In the genomic region with DNA sequence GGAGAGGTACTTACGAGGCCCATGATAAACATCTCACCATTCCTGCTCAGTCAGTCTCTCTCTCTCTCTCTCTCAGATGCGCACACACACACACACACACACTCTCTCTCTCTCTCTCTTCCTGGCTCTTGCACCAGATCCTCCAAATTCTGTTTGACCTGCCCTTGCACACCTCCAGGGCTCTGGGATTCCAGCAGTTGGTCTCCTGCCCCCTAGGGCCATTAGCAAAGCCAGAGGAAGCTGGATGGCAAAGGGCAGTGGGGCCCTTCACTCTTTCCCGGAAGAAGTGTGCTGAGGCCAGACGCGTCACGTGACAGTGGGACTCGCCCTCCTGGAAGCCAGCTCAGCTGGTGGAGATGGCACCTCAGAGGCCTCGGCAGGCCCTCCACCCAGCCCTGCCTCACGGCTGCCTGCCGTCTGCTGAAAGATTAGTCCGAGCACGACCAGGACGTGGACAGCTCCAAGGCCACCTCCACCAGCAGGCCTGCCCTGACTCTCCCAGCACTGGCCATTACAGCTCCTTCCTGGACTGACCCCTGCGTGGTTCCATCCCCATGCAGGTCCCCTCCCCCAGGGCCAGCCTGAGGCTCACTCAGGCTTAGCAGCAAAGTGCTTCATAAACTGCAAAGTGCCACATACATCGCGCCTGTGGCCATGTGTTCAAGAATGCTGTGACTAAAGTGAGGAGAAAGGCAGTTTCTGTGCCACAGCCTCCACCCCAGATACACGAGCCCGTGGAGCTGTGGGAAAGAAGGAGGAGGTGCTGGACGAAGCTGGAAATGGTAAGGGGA, we compare ENCODE assay signal across 1 cellular context.
TF ChIP-seq lines count a peak whose summit lies in the region.

No MANE protein-coding gene starts in this region.

TF ChIP-seq in HepG2, 621 proteins besides CTCF, POLR2A, EP300 and RAD21 (continued from another document and continues in another):
- TF ChIP-seq TERF1 (CRISPR knock-in tag; IDR thresholded peaks at IDR 0.05) (no peak), ZKSCAN5 (CRISPR knock-in tag; IDR thresholded peaks at IDR 0.05) (no peak), MAFF (IDR thresholded peaks at IDR 0.05; ENCODE audit: low read depth, low read length) (no peak), HHEX (CRISPR knock-in tag; IDR thresholded peaks at IDR 0.05) (peak; percentile 47; the same call in 1 of the 2 replicates), SAP130 (CRISPR knock-in tag; IDR thresholded peaks at IDR 0.05; ENCODE audit: low read depth) (peak; percentile 90), ZNF660 (CRISPR knock-in tag; IDR thresholded peaks at IDR 0.05; ENCODE audit: borderline replicate concordance, low read depth) (no peak), ZNF546 (CRISPR knock-in tag; conservative IDR thresholded peaks at IDR 0.05) (no peak; the same call in 1 of the 2 replicates), ZNF558 (CRISPR knock-in tag; IDR thresholded peaks at IDR 0.05; ENCODE audit: borderline replicate concordance) (peak; percentile 28), ZNF547 (CRISPR knock-in tag; IDR thresholded peaks at IDR 0.05) (peak; percentile 41; the same call in 1 of the 2 replicates), ZBTB14 (CRISPR knock-in tag; IDR thresholded peaks at IDR 0.05) (no peak), ZNF549 (CRISPR knock-in tag; IDR thresholded peaks at IDR 0.05) (no peak), ZNF883 (CRISPR knock-in tag; IDR thresholded peaks at IDR 0.05; ENCODE audit: not compliant biosample characterization) (peak; percentile 65), NR2F2 (IDR thresholded peaks at IDR 0.05; ENCODE audit: borderline replicate concordance, low read depth) (no peak; the same call in 1 of the 2 replicates), NR0B2 (CRISPR knock-in tag; IDR thresholded peaks at IDR 0.05) (no peak; the same call in 1 of the 2 replicates), NFRKB (IDR thresholded peaks at IDR 0.05) (no peak), CENPBD1 (CRISPR knock-in tag; IDR thresholded peaks at IDR 0.05; ENCODE audit: borderline replicate concordance, low read depth) (no peak), FIP1L1 (IDR thresholded peaks at IDR 0.05; ENCODE audit: borderline replicate concordance, insufficient read depth, low read depth, low read length) (no peak), FOSL1 (CRISPR knock-in tag; IDR thresholded peaks at IDR 0.05; ENCODE audit: borderline replicate concordance) (no peak), ZNF615 (CRISPR knock-in tag; IDR thresholded peaks at IDR 0.05; ENCODE audit: borderline replicate concordance) (no peak), FOXO1 (CRISPR knock-in tag; IDR thresholded peaks at IDR 0.05) (peak; percentile 68), ZNF782 (CRISPR knock-in tag; IDR thresholded peaks at IDR 0.05; ENCODE audit: borderline replicate concordance) (peak; percentile 63; the same call in 1 of the 2 replicates), SUZ12 (IDR thresholded peaks at IDR 0.05; ENCODE audit: low read depth, low read length) (no peak), HINFP (CRISPR knock-in tag; IDR thresholded peaks at IDR 0.05; ENCODE audit: low read depth) (no peak; the same call in 1 of the 2 replicates), DBP (CRISPR knock-in tag; IDR thresholded peaks at IDR 0.05; ENCODE audit: not compliant biosample characterization) (no peak), RFX5 (IDR thresholded peaks at IDR 0.05; ENCODE audit: low read depth, low read length) (no peak), ZNF383 (CRISPR knock-in tag; IDR thresholded peaks at IDR 0.05; ENCODE audit: borderline replicate concordance) (no peak), POLR2G (IDR thresholded peaks at IDR 0.05; ENCODE audit: low read depth, low read length) (peak; percentile 65; the same call in 1 of the 2 replicates), ZNF343 (CRISPR knock-in tag; IDR thresholded peaks at IDR 0.05) (no peak), ZNF451 (CRISPR knock-in tag; IDR thresholded peaks at IDR 0.05) (no peak; the same call in 1 of the 2 replicates), ZNF768 (CRISPR knock-in tag; IDR thresholded peaks at IDR 0.05) (no peak), ZSCAN31 (CRISPR knock-in tag; IDR thresholded peaks at IDR 0.05; ENCODE audit: low read depth) (peak; percentile 59), KLF9 (CRISPR knock-in tag; IDR thresholded peaks at IDR 0.05; ENCODE audit: low read depth) (no peak), TEAD2 (CRISPR knock-in tag; IDR thresholded peaks at IDR 0.05) (no peak), ZNF788 (CRISPR knock-in tag; IDR thresholded peaks at IDR 0.05; ENCODE audit: borderline replicate concordance) (no peak; the same call in 1 of the 2 replicates), KLF6 (CRISPR knock-in tag; IDR thresholded peaks at IDR 0.05) (peak; percentile 89), ZFYVE20 (CRISPR knock-in tag; IDR thresholded peaks at IDR 0.05; ENCODE audit: borderline replicate concordance, low read depth) (peak; percentile 67; the same call in 1 of the 2 replicates), CCAR2 (optimal IDR thresholded peaks at IDR 0.05; ENCODE audit: low read depth, low read length) (no peak), MTA1 (CRISPR knock-in tag; IDR thresholded peaks at IDR 0.05; ENCODE audit: borderline replicate concordance) (no peak; the same call in 1 of the 2 replicates)
- TF ChIP-seq, protein P1, sequence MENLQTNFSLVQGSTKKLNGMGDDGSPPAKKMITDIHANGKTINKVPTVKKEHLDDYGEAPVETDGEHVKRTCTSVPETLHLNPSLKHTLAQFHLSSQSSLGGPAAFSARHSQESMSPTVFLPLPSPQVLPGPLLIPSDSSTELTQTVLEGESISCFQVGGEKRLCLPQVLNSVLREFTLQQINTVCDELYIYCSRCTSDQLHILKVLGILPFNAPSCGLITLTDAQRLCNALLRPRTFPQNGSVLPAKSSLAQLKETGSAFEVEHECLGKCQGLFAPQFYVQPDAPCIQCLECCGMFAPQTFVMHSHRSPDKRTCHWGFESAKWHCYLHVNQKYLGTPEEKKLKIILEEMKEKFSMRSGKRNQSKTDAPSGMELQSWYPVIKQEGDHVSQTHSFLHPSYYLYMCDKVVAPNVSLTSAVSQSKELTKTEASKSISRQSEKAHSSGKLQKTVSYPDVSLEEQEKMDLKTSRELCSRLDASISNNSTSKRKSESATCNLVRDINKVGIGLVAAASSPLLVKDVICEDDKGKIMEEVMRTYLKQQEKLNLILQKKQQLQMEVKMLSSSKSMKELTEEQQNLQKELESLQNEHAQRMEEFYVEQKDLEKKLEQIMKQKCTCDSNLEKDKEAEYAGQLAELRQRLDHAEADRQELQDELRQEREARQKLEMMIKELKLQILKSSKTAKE (CRISPR knock-in tag; IDR thresholded peaks at IDR 0.05; ENCODE audit: borderline replicate concordance), result peak; percentile 84
- TF ChIP-seq, protein P2, sequence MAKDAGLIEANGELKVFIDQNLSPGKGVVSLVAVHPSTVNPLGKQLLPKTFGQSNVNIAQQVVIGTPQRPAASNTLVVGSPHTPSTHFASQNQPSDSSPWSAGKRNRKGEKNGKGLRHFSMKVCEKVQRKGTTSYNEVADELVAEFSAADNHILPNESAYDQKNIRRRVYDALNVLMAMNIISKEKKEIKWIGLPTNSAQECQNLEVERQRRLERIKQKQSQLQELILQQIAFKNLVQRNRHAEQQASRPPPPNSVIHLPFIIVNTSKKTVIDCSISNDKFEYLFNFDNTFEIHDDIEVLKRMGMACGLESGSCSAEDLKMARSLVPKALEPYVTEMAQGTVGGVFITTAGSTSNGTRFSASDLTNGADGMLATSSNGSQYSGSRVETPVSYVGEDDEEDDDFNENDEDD (CRISPR knock-in tag; IDR thresholded peaks at IDR 0.05; ENCODE audit: borderline replicate concordance), result peak; percentile 87; the same call in 1 of the 2 replicates
- TF ChIP-seq, protein P3, sequence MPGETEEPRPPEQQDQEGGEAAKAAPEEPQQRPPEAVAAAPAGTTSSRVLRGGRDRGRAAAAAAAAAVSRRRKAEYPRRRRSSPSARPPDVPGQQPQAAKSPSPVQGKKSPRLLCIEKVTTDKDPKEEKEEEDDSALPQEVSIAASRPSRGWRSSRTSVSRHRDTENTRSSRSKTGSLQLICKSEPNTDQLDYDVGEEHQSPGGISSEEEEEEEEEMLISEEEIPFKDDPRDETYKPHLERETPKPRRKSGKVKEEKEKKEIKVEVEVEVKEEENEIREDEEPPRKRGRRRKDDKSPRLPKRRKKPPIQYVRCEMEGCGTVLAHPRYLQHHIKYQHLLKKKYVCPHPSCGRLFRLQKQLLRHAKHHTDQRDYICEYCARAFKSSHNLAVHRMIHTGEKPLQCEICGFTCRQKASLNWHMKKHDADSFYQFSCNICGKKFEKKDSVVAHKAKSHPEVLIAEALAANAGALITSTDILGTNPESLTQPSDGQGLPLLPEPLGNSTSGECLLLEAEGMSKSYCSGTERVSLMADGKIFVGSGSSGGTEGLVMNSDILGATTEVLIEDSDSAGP (CRISPR knock-in tag; IDR thresholded peaks at IDR 0.05; ENCODE audit: borderline replicate concordance), result peak; percentile 65
- TF ChIP-seq, protein P4, sequence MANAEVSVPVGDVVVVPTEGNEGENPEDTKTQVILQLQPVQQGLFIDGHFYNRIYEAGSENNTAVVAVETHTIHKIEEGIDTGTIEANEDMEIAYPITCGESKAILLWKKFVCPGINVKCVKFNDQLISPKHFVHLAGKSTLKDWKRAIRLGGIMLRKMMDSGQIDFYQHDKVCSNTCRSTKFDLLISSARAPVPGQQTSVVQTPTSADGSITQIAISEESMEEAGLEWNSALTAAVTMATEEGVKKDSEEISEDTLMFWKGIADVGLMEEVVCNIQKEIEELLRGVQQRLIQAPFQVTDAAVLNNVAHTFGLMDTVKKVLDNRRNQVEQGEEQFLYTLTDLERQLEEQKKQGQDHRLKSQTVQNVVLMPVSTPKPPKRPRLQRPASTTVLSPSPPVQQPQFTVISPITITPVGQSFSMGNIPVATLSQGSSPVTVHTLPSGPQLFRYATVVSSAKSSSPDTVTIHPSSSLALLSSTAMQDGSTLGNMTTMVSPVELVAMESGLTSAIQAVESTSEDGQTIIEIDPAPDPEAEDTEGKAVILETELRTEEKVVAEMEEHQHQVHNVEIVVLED (CRISPR knock-in tag; IDR thresholded peaks at IDR 0.05; ENCODE audit: borderline replicate concordance), result peak; percentile 38
- TF ChIP-seq, protein P5, sequence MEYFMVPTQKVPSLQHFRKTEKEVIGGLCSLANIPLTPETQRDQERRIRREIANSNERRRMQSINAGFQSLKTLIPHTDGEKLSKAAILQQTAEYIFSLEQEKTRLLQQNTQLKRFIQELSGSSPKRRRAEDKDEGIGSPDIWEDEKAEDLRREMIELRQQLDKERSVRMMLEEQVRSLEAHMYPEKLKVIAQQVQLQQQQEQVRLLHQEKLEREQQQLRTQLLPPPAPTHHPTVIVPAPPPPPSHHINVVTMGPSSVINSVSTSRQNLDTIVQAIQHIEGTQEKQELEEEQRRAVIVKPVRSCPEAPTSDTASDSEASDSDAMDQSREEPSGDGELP (IDR thresholded peaks at IDR 0.05; ENCODE audit: borderline replicate concordance, low read depth), result peak; percentile 91
- TF ChIP-seq, protein P6, sequence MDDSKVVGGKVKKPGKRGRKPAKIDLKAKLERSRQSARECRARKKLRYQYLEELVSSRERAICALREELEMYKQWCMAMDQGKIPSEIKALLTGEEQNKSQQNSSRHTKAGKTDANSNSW (CRISPR knock-in tag; IDR thresholded peaks at IDR 0.05; ENCODE audit: borderline replicate concordance), result no peak
- TF ChIP-seq, protein P7, sequence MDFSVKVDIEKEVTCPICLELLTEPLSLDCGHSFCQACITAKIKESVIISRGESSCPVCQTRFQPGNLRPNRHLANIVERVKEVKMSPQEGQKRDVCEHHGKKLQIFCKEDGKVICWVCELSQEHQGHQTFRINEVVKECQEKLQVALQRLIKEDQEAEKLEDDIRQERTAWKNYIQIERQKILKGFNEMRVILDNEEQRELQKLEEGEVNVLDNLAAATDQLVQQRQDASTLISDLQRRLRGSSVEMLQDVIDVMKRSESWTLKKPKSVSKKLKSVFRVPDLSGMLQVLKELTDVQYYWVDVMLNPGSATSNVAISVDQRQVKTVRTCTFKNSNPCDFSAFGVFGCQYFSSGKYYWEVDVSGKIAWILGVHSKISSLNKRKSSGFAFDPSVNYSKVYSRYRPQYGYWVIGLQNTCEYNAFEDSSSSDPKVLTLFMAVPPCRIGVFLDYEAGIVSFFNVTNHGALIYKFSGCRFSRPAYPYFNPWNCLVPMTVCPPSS (IDR thresholded peaks at IDR 0.05), result no peak
